Comparison of ENCODE assay signal across 14 cellular contexts in the genomic region with DNA sequence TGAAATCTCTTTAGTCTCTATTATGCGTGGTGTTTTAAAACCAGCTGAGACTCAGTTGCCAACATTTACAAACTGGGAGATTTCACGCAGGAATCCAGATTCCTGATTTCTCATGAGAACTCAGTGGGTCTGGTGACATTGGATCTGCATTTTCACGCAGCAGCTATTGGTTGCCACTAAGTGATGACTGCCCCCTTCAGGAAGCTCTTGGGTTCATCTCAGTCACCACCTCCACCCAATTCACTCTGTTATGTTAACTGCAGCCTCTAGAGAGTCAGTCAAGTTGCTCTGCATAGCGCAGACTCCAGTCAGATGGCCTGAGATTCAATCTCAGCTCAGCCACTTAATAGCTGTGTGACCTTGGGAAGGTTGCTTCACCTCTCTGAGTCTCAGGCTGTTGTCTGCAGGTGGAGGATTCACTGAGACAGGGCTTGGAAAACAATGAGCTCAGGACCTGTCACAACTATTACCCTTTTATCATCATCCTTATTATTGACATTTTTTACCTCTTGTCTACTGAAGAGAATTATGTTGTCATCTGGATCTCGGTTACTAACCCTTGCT. TPM values are rescaled to one million over a fixed set of nuclear protein-coding genes. Genes with fewer than 3 reads are reported as not detected.
DNase-seq lines count a peak whose midpoint lies in the region; TF ChIP-seq lines count a peak whose summit lies in the region.
"Had no signal": no experiment of that assay in that cellular context is flagged by ENCODE, and none has a peak within 500 bp of the region (broad histone marks: within the 10 kb centered on the region; RNA-seq: fewer than 3 reads in every experiment).

No MANE protein-coding gene starts in this region.

- H3K36me3 ChIP-seq in SU-DHL-6 (ENCODE audit: low read length), result no peaks in the 10 kb centered on the region

- H3F3A ChIP-seq in SU-DHL-6 (ENCODE audit: insufficient read depth), result no peaks in the 10 kb centered on the region

- H3K9ac ChIP-seq in SU-DHL-6 (ENCODE audit: low read length), result no peak overlapping the region

- H3K9me2 ChIP-seq in SU-DHL-6 (replicated peaks; ENCODE audit: insufficient read depth, low read length), result no peaks in the 10 kb centered on the region

- DNase-seq in DMS 273 (lab: John Stamatoyannopoulos, UW; ENCODE audit: unreplicated experiment) (peak; percentile 32), DMS 273 treated with DMSO at 0.1 percent for 48 hours (lab: John Stamatoyannopoulos, UW) (no peak), H4 (ENCODE audit: low spot score) (peak; percentile 21), medulla oblongata (ENCODE audit: extremely low spot score) (peak; percentile 10), hippocampal formation (lab: John Stamatoyannopoulos, UW) (no peak), NCI-H526 treated with DMSO at 0.1 percent for 48 hours (lab: John Stamatoyannopoulos, UW) (no peak)
- DNase-seq in effector CD4-positive, alpha-beta T cell, result no peak
- DNase-seq: 8988T; activated CD4-positive, alpha-beta T cell treated with anti-CD3 and anti-CD28 coated beads for 1 hour; activated effector memory CD4-positive, alpha-beta T cell treated with anti-CD3 and anti-CD28 coated beads, Interleukin-2, amount 50 U/mL, for 16 hours; central memory CD4-positive, alpha-beta T cell; Right ventricle myocardium superior had no signal

- no peaks in the 10 kb centered on the region for H3K27me3 ChIP-seq in SU-DHL-6 (ENCODE audit: low read length)

- no peaks in the 10 kb centered on the region for H3K9me3 ChIP-seq in SU-DHL-6 (ENCODE audit: insufficient read depth, low read length)

- TF ChIP-seq CTCF in SU-DHL-6 (IDR thresholded peaks at IDR 0.05; ENCODE audit: insufficient read depth, low read length, poor library complexity, severe bottlenecking), result peak; percentile 19

- no peak overlapping the region for H3K4me3 ChIP-seq in SU-DHL-6 (ENCODE audit: insufficient read depth, low read length, poor library complexity, severe bottlenecking)

- no peak overlapping the region for H3K27ac ChIP-seq in SU-DHL-6 (ENCODE audit: low read depth, low read length)

- no peaks in the 10 kb centered on the region for H4K20me1 ChIP-seq in SU-DHL-6 (ENCODE audit: low read depth, low read length)

- no peak overlapping the region for H2AFZ ChIP-seq in SU-DHL-6 (ENCODE audit: low read depth, low read length, severe bottlenecking)

- no peak overlapping the region for H3K4me2 ChIP-seq in SU-DHL-6 (ENCODE audit: low read depth, low read length, poor library complexity, severe bottlenecking)

- H3K79me2 ChIP-seq in SU-DHL-6 (ENCODE audit: insufficient read depth, low read length), result no peaks in the 10 kb centered on the region

RNA-seq across cellular contexts. Expression of gene SHISA9, which starts 6.4 kb away (rescaled TPM):
- total RNA-seq in H4 (2014; rRNA removed; shearing (Covaris generic)), result 0.06 TPM in 1 of 2 replicates, not detected in the other
- total RNA-seq: pulmonary artery endothelial cell had no signal

Comparison
In these comparisons a context has a peak if more than half of its experiments do, and no peak if none do; other contexts are left out.
1. DNase-seq: peak in DMS 273 (single experiment), H4 (single experiment) and medulla oblongata (single experiment); none in DMS 273 treated with DMSO at 0.1 percent for 48 hours (single experiment), effector CD4-positive, alpha-beta T cell (single experiment), hippocampal formation (0 of 2) and NCI-H526 treated with DMSO at 0.1 percent for 48 hours (single experiment).